In the genomic region with DNA sequence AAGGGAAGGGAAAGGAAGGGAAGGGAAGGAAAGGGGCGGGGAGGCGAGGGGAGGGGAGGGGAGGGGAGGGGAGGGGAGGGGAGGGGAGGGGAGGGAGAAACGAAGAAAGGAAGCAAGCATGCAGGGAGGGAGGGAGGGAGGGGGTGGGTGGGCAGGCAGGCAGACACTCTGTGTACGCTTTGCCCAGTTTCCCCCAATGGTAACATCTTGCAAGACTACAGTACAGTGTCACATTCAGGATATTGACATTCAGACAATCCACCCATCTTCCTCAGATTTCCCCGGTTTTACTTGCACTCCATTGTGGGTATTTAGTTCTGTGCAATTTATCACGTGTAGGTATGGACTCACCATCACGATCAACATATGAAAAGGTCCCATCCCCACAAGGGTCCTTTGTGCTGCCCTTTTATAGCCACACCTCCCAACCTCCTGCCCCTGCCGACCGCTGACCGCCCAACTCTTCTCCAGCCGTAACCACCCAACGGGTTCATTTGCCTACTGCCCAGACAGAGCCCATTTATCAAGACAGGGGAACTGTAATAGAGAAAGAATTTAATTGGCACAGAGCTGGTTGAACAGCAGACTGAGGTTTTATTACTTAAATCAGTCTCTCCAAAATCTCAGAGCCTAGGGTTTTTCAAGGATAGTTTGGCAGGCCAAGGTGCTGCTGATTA, we compare ENCODE assay signal across 18 cellular contexts.
DNase-seq lines count a peak whose midpoint lies in the region; ATAC-seq and TF ChIP-seq lines count a peak whose summit lies in the region.
"Had no signal": no experiment of that assay in that cellular context is flagged by ENCODE, and none has a peak within 500 bp of the region (broad histone marks: within the 10 kb centered on the region; RNA-seq: fewer than 3 reads in every experiment).

No MANE protein-coding gene starts in this region.

- H3K27me3 Mint-ChIP-seq in Calu3 (ENCODE audit: unreplicated experiment) (no peaks in the 10 kb centered on the region), neural progenitor cell (ENCODE audit: insufficient read depth, low read depth) (peaks cover 5% of the 10 kb centered on the region)
- H3K27me3 Mint-ChIP-seq in activated CD4-positive, alpha-beta T cell treated with anti-CD3 and anti-CD28 coated beads, Interleukin-2, amount 10 ng/mL, durations not matched to agents 7 days and 5 days, result no peaks in the 10 kb centered on the region
- H3K27me3 Mint-ChIP-seq: activated T-cell treated with anti-CD3 and anti-CD28 coated beads, Interleukin-2, amount 50 U/mL, for 24 hours had no signal

- in situ Hi-C loops in SK-MEL-5 (cut with HindIII; ENCODE audit: low pct_unique_long_range_greater_than_20kb, low sequenced_read_pairs), result no loop called here

- H3K9me3 ChIP-seq in neural progenitor cell (ENCODE audit: low read depth), result no peaks in the 10 kb centered on the region
- H3K9me3 ChIP-seq: BLaER1, pancreas had no signal

- H3K36me3 ChIP-seq in neural progenitor cell, result no peaks in the 10 kb centered on the region
- H3K36me3 ChIP-seq: pancreas had no signal

- peak overlapping the region; percentile 8 for H3K4me3 Mint-ChIP-seq in Calu3 (ENCODE audit: low read depth, unreplicated experiment)
- peak overlapping the region; percentile 28 for H3K4me3 Mint-ChIP-seq in neural progenitor cell
- no peak overlapping the region for H3K4me3 Mint-ChIP-seq in activated CD4-positive, alpha-beta T cell treated with anti-CD3 and anti-CD28 coated beads, Interleukin-2, amount 10 ng/mL, durations not matched to agents 7 days and 5 days
- H3K4me3 Mint-ChIP-seq: activated T-cell treated with anti-CD3 and anti-CD28 coated beads, Interleukin-2, amount 50 U/mL, for 24 hours; immature natural killer cell; mesothelial cell of epicardium had no signal

- H2AFZ ChIP-seq in neural progenitor cell (replicated peaks), result peak overlapping the region; percentile 69

- H3K79me2 ChIP-seq in neural progenitor cell (ENCODE audit: low read depth), result no peaks in the 10 kb centered on the region

- no peak for ATAC-seq in HG03342 (IDR thresholded peaks at IDR 0.05; ENCODE audit: unreplicated experiment)
- ATAC-seq: esophagus mucosa, GM12878 had no signal

- H3K27ac ChIP-seq in neural progenitor cell, result no peak overlapping the region
- H3K27ac ChIP-seq: BLaER1, pancreas had no signal

- peak; percentile 35 for DNase-seq in Calu3
- DNase-seq in SK-MEL-5 (ENCODE audit: low read depth, low spot score), result peak; percentile 33
- DNase-seq in fibroblast of pulmonary artery (ENCODE audit: low read depth), result peak; percentile 8
- DNase-seq in neural progenitor cell (ENCODE audit: low spot score), result peak; percentile 42
- no peak for DNase-seq in cerebellum (ENCODE audit: low spot score)
- no peak for DNase-seq in SHP77 (lab: John Stamatoyannopoulos, UW)
- no peak for DNase-seq in activated CD4-positive, alpha-beta T cell treated with anti-CD3 and anti-CD28 coated beads, Interleukin-2, amount 10 ng/mL, durations not matched to agents 7 days and 5 days
- DNase-seq: activated CD4-positive, alpha-beta T cell treated with anti-CD3 and anti-CD28 coated beads for 48 hours; activated T-cell treated with anti-CD3 and anti-CD28 coated beads, Interleukin-2, amount 50 U/mL, for 24 hours; immature natural killer cell; pancreas; SHP77 treated with DMSO at 0.1 percent for 48 hours; T-helper 9 cell had no signal

- no peaks in the 10 kb centered on the region for H3K27me3 ChIP-seq in neural progenitor cell
- H3K27me3 ChIP-seq: BLaER1, pancreas had no signal

- peaks cover 17% of the 10 kb centered on the region for H3K4me1 ChIP-seq in neural progenitor cell
- H3K4me1 ChIP-seq: pancreas had no signal

- no peaks in the 10 kb centered on the region for H3K9me3 Mint-ChIP-seq in Calu3 (ENCODE audit: low read depth, unreplicated experiment)
- no peaks in the 10 kb centered on the region for H3K9me3 Mint-ChIP-seq in neural progenitor cell
- no peaks in the 10 kb centered on the region for H3K9me3 Mint-ChIP-seq in activated CD4-positive, alpha-beta T cell treated with anti-CD3 and anti-CD28 coated beads, Interleukin-2, amount 10 ng/mL, durations not matched to agents 7 days and 5 days
- H3K9me3 Mint-ChIP-seq: activated T-cell treated with anti-CD3 and anti-CD28 coated beads, Interleukin-2, amount 50 U/mL, for 24 hours; immature natural killer cell; mesothelial cell of epicardium had no signal

- POLR2A ChIA-PET in activated CD4-positive, alpha-beta T cell treated with anti-CD3 and anti-CD28 coated beads, Interleukin-2, amount 10 ng/mL, durations not matched to agents 7 days and 5 days (lab: Charles Lee), result no interaction called here

- no peaks in the 10 kb centered on the region for H3K36me3 Mint-ChIP-seq in Calu3 (ENCODE audit: insufficient read depth, unreplicated experiment)
- H3K36me3 Mint-ChIP-seq in neural progenitor cell, result peaks cover 2% of the 10 kb centered on the region
- peaks cover 3% of the 10 kb centered on the region for H3K36me3 Mint-ChIP-seq in activated CD4-positive, alpha-beta T cell treated with anti-CD3 and anti-CD28 coated beads, Interleukin-2, amount 10 ng/mL, durations not matched to agents 7 days and 5 days (ENCODE audit: low read depth)
- H3K36me3 Mint-ChIP-seq: immature natural killer cell had no signal

- CTCF ChIA-PET in Calu3 (lab: Charles Lee), result no interaction called here
- CTCF ChIA-PET in activated CD4-positive, alpha-beta T cell treated with anti-CD3 and anti-CD28 coated beads, Interleukin-2, amount 10 ng/mL, durations not matched to agents 7 days and 5 days (lab: Charles Lee), result no interaction called here

- H3K4me1 Mint-ChIP-seq in Calu3 (ENCODE audit: low read depth, unreplicated experiment), result peaks cover 9% of the 10 kb centered on the region
- H3K4me1 Mint-ChIP-seq in neural progenitor cell, result peaks cover 43% of the 10 kb centered on the region
- peaks cover 26% of the 10 kb centered on the region for H3K4me1 Mint-ChIP-seq in activated CD4-positive, alpha-beta T cell treated with anti-CD3 and anti-CD28 coated beads, Interleukin-2, amount 10 ng/mL, durations not matched to agents 7 days and 5 days

- H3K4me3 ChIP-seq in fibroblast of pulmonary artery (replicated peaks; ENCODE audit: low read depth, low read length), result no peak overlapping the region
- no peak overlapping the region for H3K4me3 ChIP-seq in neural progenitor cell
- H3K4me3 ChIP-seq: BLaER1, GM12878, pancreas had no signal

- no peaks in the 10 kb centered on the region for H4K20me1 ChIP-seq in neural progenitor cell (ENCODE audit: low read depth)
- H4K20me1 ChIP-seq: BLaER1 had no signal

- no peak overlapping the region for H3K27ac Mint-ChIP-seq in Calu3 (ENCODE audit: unreplicated experiment)
- peak overlapping the region; percentile 27 for H3K27ac Mint-ChIP-seq in neural progenitor cell
- no peak overlapping the region for H3K27ac Mint-ChIP-seq in activated CD4-positive, alpha-beta T cell treated with anti-CD3 and anti-CD28 coated beads, Interleukin-2, amount 10 ng/mL, durations not matched to agents 7 days and 5 days
- H3K27ac Mint-ChIP-seq: activated T-cell treated with anti-CD3 and anti-CD28 coated beads, Interleukin-2, amount 50 U/mL, for 24 hours; immature natural killer cell; mesothelial cell of epicardium had no signal

- H3K4me2 ChIP-seq in neural progenitor cell, result peak overlapping the region; percentile 45
- H3K4me2 ChIP-seq: BLaER1 had no signal

- no TSS peak for BruUV-seq in Calu3 (replicated peaks; lab: Mats Ljungman, UMichigan)

- intact Hi-C loops in Calu3 (cut with micrococcal nuclease; ENCODE audit: unreplicated experiment), result no loop called here

- H3K9ac ChIP-seq in neural progenitor cell, result no peak overlapping the region
- H3K9ac ChIP-seq: BLaER1 had no signal

- peaks cover 17% of the 10 kb centered on the region for H3F3A ChIP-seq in neural progenitor cell (ENCODE audit: low read depth)

- no peak for TF ChIP-seq CTCF in Calu3 (IDR thresholded peaks at IDR 0.05; ENCODE audit: unreplicated experiment)
- no peak for TF ChIP-seq CTCF in fibroblast of pulmonary artery (IDR thresholded peaks at IDR 0.05; ENCODE audit: low read length, missing control alignments)
- TF ChIP-seq CTCF in neural progenitor cell (IDR thresholded peaks at IDR 0.05), result no peak

Comparison
In these comparisons a context has a peak if more than half of its experiments do, and no peak if none do; other contexts are left out.
1. DNase-seq: peak in Calu3 (single experiment), SK-MEL-5 (single experiment), fibroblast of pulmonary artery (single experiment) and neural progenitor cell (single experiment); none in cerebellum (single experiment), SHP77 (0 of 2) and activated CD4-positive, alpha-beta T cell treated with anti-CD3 and anti-CD28 coated beads, Interleukin-2, amount 10 ng/mL, durations not matched to agents 7 days and 5 days (single experiment).